ENCODE assay signal across 11 cellular contexts in the genomic region with DNA sequence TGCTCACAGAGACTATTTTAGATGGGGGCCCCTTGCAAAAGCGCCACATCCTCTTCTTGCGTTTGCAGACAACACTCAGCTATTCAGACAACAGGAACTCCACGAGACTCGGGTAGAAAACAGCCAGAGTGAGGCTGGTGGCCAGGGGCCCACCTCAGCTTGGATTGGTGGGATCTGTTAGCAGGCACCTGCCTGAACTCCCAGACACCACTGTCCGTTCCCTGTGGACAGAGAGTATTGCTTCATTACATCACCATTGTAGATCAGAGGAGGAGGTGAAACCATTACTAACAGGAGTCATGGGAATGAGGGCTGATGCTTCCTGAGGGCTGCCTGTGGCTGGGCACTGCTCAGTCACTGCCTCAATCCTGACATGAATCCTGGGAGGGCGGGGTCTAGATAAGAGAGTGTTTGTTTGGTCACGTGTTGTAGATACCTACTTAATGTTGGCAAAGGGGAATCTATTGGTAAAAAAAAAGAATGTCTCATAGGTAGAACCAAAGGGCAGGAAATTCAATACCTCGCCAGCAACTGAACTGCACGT. TPM values are rescaled to one million over a fixed set of nuclear protein-coding genes. Genes with fewer than 3 reads are reported as not detected.
A peak's percentile ranks its signal among the peaks of the same experiment; 100 is the strongest.
DNase-seq lines count a peak whose midpoint lies in the region; ATAC-seq and TF ChIP-seq lines count a peak whose summit lies in the region.
"Had no signal": no experiment of that assay in that cellular context is flagged by ENCODE, and none has a peak within 500 bp of the region (broad histone marks: within the 10 kb centered on the region; RNA-seq: fewer than 3 reads in every experiment).

No MANE protein-coding gene starts in this region.

- H3K9ac ChIP-seq in BLaER1 (no peak overlapping the region), IMR-90 (ENCODE audit: low read depth, low read length) (no peak overlapping the region), mesendoderm (ENCODE audit: low read length) (no peak overlapping the region)

- DNase-seq in IMR-90: peak; percentile 37
- peak; percentile 56 for DNase-seq in activated CD8-positive, alpha-beta T cell treated with anti-CD3 and anti-CD28 coated beads, Interleukin-2, amount 10 ng/mL, durations not matched to agents 7 days and 5 days
- peak; percentile 45 for DNase-seq in kidney tubule cell (ENCODE audit: low spot score)
- no peak for DNase-seq in mesendoderm
- DNase-seq in activated CD8-positive, alpha-beta memory T cell treated with anti-CD3 and anti-CD28 coated beads, Interleukin-2, amount 50 U/mL, for 4 hours: no peak
- DNase-seq in kidney glomerular epithelial cell (lab: John Stamatoyannopoulos, UW): no peak
- DNase-seq: NCI-H345; stimulated activated CD4-positive, alpha-beta T cell treated with anti-CD3 and anti-CD28 coated beads, Interleukin-12 subunit alpha, Interleukin-12 subunit beta, amount 100 ng/mL, for 4 hours had no signal

- ATAC-seq in IMR-90 (ENCODE audit: low read depth) (no peak), GM21360 (IDR thresholded peaks at IDR 0.05; ENCODE audit: unreplicated experiment) (no peak)
- peak; percentile 13 for ATAC-seq in activated CD8-positive, alpha-beta T cell treated with anti-CD3 and anti-CD28 coated beads, Interleukin-2, amount 10 ng/mL, durations not matched to agents 7 days and 5 days

- H3K27me3 Mint-ChIP-seq in activated CD8-positive, alpha-beta T cell treated with anti-CD3 and anti-CD28 coated beads, Interleukin-2, amount 10 ng/mL, durations not matched to agents 7 days and 5 days (ENCODE audit: low read depth): no peaks in the 10 kb centered on the region

- H3K4me3 Mint-ChIP-seq in activated CD8-positive, alpha-beta T cell treated with anti-CD3 and anti-CD28 coated beads, Interleukin-2, amount 10 ng/mL, durations not matched to agents 7 days and 5 days: peak overlapping the region; percentile 53

- dilution Hi-C loops in IMR-90 (cut with HindIII; ENCODE audit: low sequenced_read_pairs, unreplicated experiment): no loop called here

- H3K27ac Mint-ChIP-seq in activated CD8-positive, alpha-beta T cell treated with anti-CD3 and anti-CD28 coated beads, Interleukin-2, amount 10 ng/mL, durations not matched to agents 7 days and 5 days: peak overlapping the region; percentile 91

- no peak overlapping the region for H2AFZ ChIP-seq in IMR-90 (replicated peaks; ENCODE audit: low read length, poor library complexity)

- H3K4ac ChIP-seq in IMR-90 (ENCODE audit: low read depth, low read length) (no peak overlapping the region), mesendoderm (ENCODE audit: low read depth, low read length) (no peak overlapping the region)

- H2AK5ac ChIP-seq in IMR-90 (ENCODE audit: low read depth, low read length) (no peak overlapping the region), mesendoderm (ENCODE audit: low read length) (no peak overlapping the region)

- H3K18ac ChIP-seq in IMR-90 (ENCODE audit: low read depth, low read length) (no peak overlapping the region), mesendoderm (ENCODE audit: low read length) (no peak overlapping the region)

- H3K9me3 ChIP-seq in BLaER1: no peaks in the 10 kb centered on the region
- H3K9me3 ChIP-seq in IMR-90 (ENCODE audit: control insufficient read depth, insufficient read depth, low read length): no peaks in the 10 kb centered on the region

- H3K79me1 ChIP-seq in IMR-90 (ENCODE audit: low read depth in 1 of 2, low read length in 2 of 2) (peaks cover under 1% of the 10 kb centered on the region in 2 experiments; a peak in 2 of 4 replicates), mesendoderm (ENCODE audit: low read length) (no peaks in the 10 kb centered on the region)

- H4K20me1 ChIP-seq in BLaER1 (no peaks in the 10 kb centered on the region), IMR-90 (ENCODE audit: insufficient read depth, low read length) (0 out of 2 replicates have a peak, but pooled peaks cover under 1% of the 10 kb centered on the region)

- H3K4me1 ChIP-seq in BLaER1: peaks cover 28% of the 10 kb centered on the region
- H3K4me1 ChIP-seq in IMR-90 (ENCODE audit: control insufficient read depth, insufficient read depth, low read length): no peaks in the 10 kb centered on the region
- no peaks in the 10 kb centered on the region for H3K4me1 ChIP-seq in mesendoderm (ENCODE audit: control insufficient read depth, low read depth, low read length)
- H3K4me1 ChIP-seq: HAP-1 had no signal

- no CpG with 5 or more reads among the region's 9 CpGs for WGBS in IMR-90 (ENCODE audit: extremely low coverage in 2 of 2, insufficient read length in 1 of 2), 2 experiments
- WGBS in mesendoderm (ENCODE audit: extremely low coverage, insufficient coverage, low lambda C conversion rate): no CpG with 5 or more reads among the region's 9 CpGs

- no peak overlapping the region for H2BK20ac ChIP-seq in IMR-90 (ENCODE audit: low read depth, low read length)

- H4K8ac ChIP-seq in IMR-90 (ENCODE audit: low read depth in 2 of 2, low read length in 2 of 2): no peak overlapping the region
- H4K8ac ChIP-seq in mesendoderm (ENCODE audit: low read depth, low read length): no peak overlapping the region

- H3K27me3 ChIP-seq in BLaER1 (no peaks in the 10 kb centered on the region), IMR-90 (ENCODE audit: control insufficient read depth, insufficient read depth, low read length) (no peaks in the 10 kb centered on the region), mesendoderm (ENCODE audit: insufficient read depth, low read length, poor library complexity) (no peaks in the 10 kb centered on the region)

- H4K5ac ChIP-seq in IMR-90 (ENCODE audit: low read depth, low read length) (no peak overlapping the region), mesendoderm (ENCODE audit: low read length) (no peak overlapping the region)

- no peaks in the 10 kb centered on the region for H3K36me3 ChIP-seq in BLaER1
- H3K36me3 ChIP-seq in IMR-90 (ENCODE audit: control insufficient read depth, insufficient read depth, low read length): no peaks in the 10 kb centered on the region
- H3K36me3 ChIP-seq in mesendoderm (ENCODE audit: control insufficient read depth, insufficient read depth, low read length): no peaks in the 10 kb centered on the region
- H3K36me3 ChIP-seq: HAP-1 had no signal

- intact Hi-C loops in IMR-90 (cut with micrococcal nuclease): no loop called here

- H2BK15ac ChIP-seq in IMR-90 (ENCODE audit: low read depth, low read length) (no peak overlapping the region), mesendoderm (replicated peaks; ENCODE audit: low read depth) (no peak overlapping the region)

- H2BK5ac ChIP-seq in IMR-90 (ENCODE audit: low read depth, low read length, poor library complexity, severe bottlenecking) (no peak overlapping the region), mesendoderm (ENCODE audit: low read length) (no peak overlapping the region)

- H2BK120ac ChIP-seq in IMR-90 (ENCODE audit: low read depth, low read length) (no peak overlapping the region), mesendoderm (ENCODE audit: low read depth, low read length) (no peak overlapping the region)

- in situ Hi-C loops in IMR-90 (cut with MboI; ENCODE audit: low sequenced_read_pairs): loop anchor here (5.0 to 10.0 kb wide), 2 partner anchors 152 to 239 kb away; partner anchors contain the start of gene POMT1

- H3K27ac ChIP-seq in BLaER1 (no peak overlapping the region), IMR-90 (ENCODE audit: insufficient read depth, low read length) (no peak overlapping the region), mesendoderm (ENCODE audit: low read depth, low read length) (no peak overlapping the region)

- no TSS peak for BruUV-seq in IMR-90 (replicated peaks; lab: Mats Ljungman, UMichigan)

- H3K4me3 ChIP-seq in BLaER1: no peak overlapping the region
- H3K4me3 ChIP-seq in IMR-90 (ENCODE audit: insufficient read depth, low read depth, low read length): no peak overlapping the region
- H3K4me3 ChIP-seq in mesendoderm (ENCODE audit: low read length): no peak overlapping the region
- H3K4me3 ChIP-seq: HAP-1 had no signal

- CTCF ChIA-PET in IMR-90 (lab: Yijun Ruan, JAX): interaction anchor here (0.6 kb wide), 1 partner anchor 130 kb away, joined by 4 read pairs; no protein-coding TSS in a partner anchor
- CTCF ChIA-PET in activated CD8-positive, alpha-beta T cell treated with anti-CD3 and anti-CD28 coated beads, Interleukin-2, amount 10 ng/mL, durations not matched to agents 7 days and 5 days (lab: Charles Lee): interaction anchor here (0.7 to 7.5 kb wide), 26 partner anchors 9 to 394 kb away, joined by 3 to 100 read pairs (median 5); no protein-coding TSS in a partner anchor

- no peak for TF ChIP-seq RAD21 in IMR-90 (IDR thresholded peaks at IDR 0.05; ENCODE audit: low read length)

- no peaks in the 10 kb centered on the region for H3K36me3 Mint-ChIP-seq in activated CD8-positive, alpha-beta T cell treated with anti-CD3 and anti-CD28 coated beads, Interleukin-2, amount 10 ng/mL, durations not matched to agents 7 days and 5 days (ENCODE audit: low read depth)

- H3K56ac ChIP-seq in IMR-90 (ENCODE audit: extremely low read depth, insufficient read depth, low read length): no peak overlapping the region
- no peak overlapping the region for H3K56ac ChIP-seq in mesendoderm (ENCODE audit: low read length)

- H2AK9ac ChIP-seq in IMR-90 (replicated peaks; ENCODE audit: low read depth, low read length, poor library complexity): no peak overlapping the region

- no peaks in the 10 kb centered on the region for H3K79me2 ChIP-seq in mesendoderm (ENCODE audit: control insufficient read depth, insufficient read depth, low read length)

- no peak overlapping the region for H3K23ac ChIP-seq in IMR-90 (ENCODE audit: low read depth, low read length)
- no peak overlapping the region for H3K23ac ChIP-seq in mesendoderm (ENCODE audit: low read length)

- peaks cover 41% of the 10 kb centered on the region for H3K4me1 Mint-ChIP-seq in activated CD8-positive, alpha-beta T cell treated with anti-CD3 and anti-CD28 coated beads, Interleukin-2, amount 10 ng/mL, durations not matched to agents 7 days and 5 days (ENCODE audit: low read depth)

- TF ChIP-seq CTCF in IMR-90 (conservative IDR thresholded peaks at IDR 0.05; ENCODE audit: low read depth, low read length): no peak

- no peaks in the 10 kb centered on the region for H3K9me3 Mint-ChIP-seq in activated CD8-positive, alpha-beta T cell treated with anti-CD3 and anti-CD28 coated beads, Interleukin-2, amount 10 ng/mL, durations not matched to agents 7 days and 5 days (ENCODE audit: insufficient read depth)

- H3K9me1 ChIP-seq in IMR-90 (ENCODE audit: insufficient read depth, low read length): no peaks in the 10 kb centered on the region

- no peak overlapping the region for H3K14ac ChIP-seq in IMR-90 (replicated peaks; ENCODE audit: low read depth, low read length)

- POLR2A ChIA-PET in IMR-90 (lab: Charles Lee; ENCODE audit: unreplicated experiment): no interaction called here
- POLR2A ChIA-PET in activated CD8-positive, alpha-beta T cell treated with anti-CD3 and anti-CD28 coated beads, Interleukin-2, amount 10 ng/mL, durations not matched to agents 7 days and 5 days (lab: Charles Lee): interaction anchor here (0.6 to 2.6 kb wide), 10 partner anchors 11 to 619 kb away, joined by 3 to 13 read pairs (median 4); partner anchors contain the start of gene NUP214

- no peak for TF ChIP-seq POLR2A in IMR-90 (IDR thresholded peaks at IDR 0.05; ENCODE audit: low read depth, low read length)

- H3K4me2 ChIP-seq in BLaER1 (peak overlapping the region; percentile 27), IMR-90 (ENCODE audit: low read depth, low read length) (no peak overlapping the region), mesendoderm (ENCODE audit: low read length) (no peak overlapping the region)

- no peak overlapping the region for H4K91ac ChIP-seq in IMR-90 (ENCODE audit: insufficient read depth, low read depth, low read length)

RNA-seq across cellular contexts. Expression of gene RAPGEF1, which starts 4.4 kb away (rescaled TPM):
- total RNA-seq in IMR-90 (2012; rRNA removed): 13.1 and 13.3 TPM in 2 replicates
- polyA plus RNA-seq in IMR-90 (2012; rRNA removed): 22.3 and 23.0 TPM in 2 replicates
- polyA plus RNA-seq in IMR-90 (2012; cell fraction: cytosol; rRNA removed): 14.6 and 21.5 TPM in 2 replicates
- 30.5 and 31.7 TPM in 2 replicates for polyA plus RNA-seq in IMR-90 (2012; cell fraction: nucleus; rRNA removed; ENCODE audit: low replicate concordance)
- 100 to 1,000 TPM; 128 TPM for total RNA-seq in activated CD8-positive, alpha-beta T cell treated with anti-CD3 and anti-CD28 coated beads, Interleukin-2, amount 10 ng/mL, durations not matched to agents 7 days and 5 days
- polyA plus RNA-seq in mesendoderm (2013, experiment 1 of 2): 43.2 TPM
- 44.5 TPM for polyA plus RNA-seq in mesendoderm (2013, experiment 2 of 2)

Comparison
In these comparisons a context has a peak if more than half of its experiments do, and no peak if none do; other contexts are left out.
1. DNase-seq: peak in IMR-90 (single experiment), activated CD8-positive, alpha-beta T cell treated with anti-CD3 and anti-CD28 coated beads, Interleukin-2, amount 10 ng/mL, durations not matched to agents 7 days and 5 days (single experiment) and kidney tubule cell (single experiment); none in mesendoderm (single experiment), activated CD8-positive, alpha-beta memory T cell treated with anti-CD3 and anti-CD28 coated beads, Interleukin-2, amount 50 U/mL, for 4 hours (single experiment) and kidney glomerular epithelial cell (single experiment).